ENCODE assay signal across 8 cellular contexts in the genomic region with DNA sequence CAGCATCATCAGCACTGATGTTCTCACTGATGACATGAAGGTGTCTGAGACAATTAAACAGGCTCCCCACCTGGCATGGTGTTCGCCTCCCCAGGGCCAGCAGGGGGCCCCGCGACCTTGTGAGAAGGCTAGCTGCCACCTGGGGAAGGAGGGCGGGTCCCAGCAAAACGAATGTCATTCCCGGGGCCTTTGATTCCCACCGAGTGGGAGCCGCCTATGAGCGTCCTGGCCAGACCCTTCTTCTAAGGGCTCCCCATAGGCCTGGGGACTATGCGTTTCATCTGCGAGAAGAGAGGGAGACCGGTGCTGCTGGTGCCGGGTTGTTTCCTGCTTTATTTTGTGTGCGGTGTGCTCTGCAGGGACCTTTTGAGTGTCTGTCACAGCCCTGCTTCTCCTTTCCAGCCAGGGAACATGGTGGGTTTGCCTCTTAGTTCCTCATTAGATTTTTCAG. TPM values are rescaled to one million over a fixed set of nuclear protein-coding genes. Genes with fewer than 3 reads are reported as not detected.
DNase-seq lines count a peak whose midpoint lies in the region; ATAC-seq and TF ChIP-seq lines count a peak whose summit lies in the region.

No MANE protein-coding gene starts in this region.

- no peak for TF ChIP-seq EP300 in gastroesophageal sphincter (IDR thresholded peaks at IDR 0.05)

- TF ChIP-seq POLR2A in gastroesophageal sphincter (IDR thresholded peaks at IDR 0.05) = no peak

- ATAC-seq in GM21423 (IDR thresholded peaks at IDR 0.05; ENCODE audit: unreplicated experiment) (peak; percentile 91), gastroesophageal sphincter (no peak)

- H3K4me3 ChIP-seq in HUES6 (ENCODE audit: low read depth, low read length) = peak overlapping the region; percentile 5; the same call in 1 of the 2 replicates
- peak overlapping the region; percentile 27 for H3K4me3 ChIP-seq in iPS-15b (ENCODE audit: low read depth, low read length)
- no peak overlapping the region for H3K4me3 ChIP-seq in gastroesophageal sphincter

- TF ChIP-seq CTCF in gastroesophageal sphincter (IDR thresholded peaks at IDR 0.05) = peak in 2 of 4 experiments; percentile 41 to 50

- DNase-seq in DMS 273 (lab: John Stamatoyannopoulos, UW; ENCODE audit: unreplicated experiment) = peak; percentile 92
- DNase-seq in SK-MEL-5 (ENCODE audit: low read depth, low spot score) = peak; percentile 51
- peak; percentile 59 for DNase-seq in stimulated activated CD4-positive, alpha-beta T cell treated with anti-CD3 and anti-CD28 coated beads, Interleukin-1b, Interleukin-23, amount 100 ng/mL, for 48 hours

- H3K36me3 ChIP-seq in HUES6 (ENCODE audit: control insufficient read depth, insufficient read depth, low read length) (no peaks in the 10 kb centered on the region), iPS-15b (ENCODE audit: control insufficient read depth, insufficient read depth, low read length) (no peaks in the 10 kb centered on the region), gastroesophageal sphincter (no peaks in the 10 kb centered on the region)

- no peak overlapping the region for H3K27ac Mint-ChIP-seq in activated naive CD4-positive, alpha-beta T cell treated with anti-CD3 and anti-CD28 coated beads, Interleukin-2, amount 50 U/mL, for 24 hours

- 18 to 33% methylated on average over 3 to 7 of the region's 14 CpGs for WGBS in gastroesophageal sphincter (ENCODE audit: low coverage in 1 of 2), 2 donors

- H3K4me1 Mint-ChIP-seq in activated naive CD4-positive, alpha-beta T cell treated with anti-CD3 and anti-CD28 coated beads, Interleukin-2, amount 50 U/mL, for 24 hours = peaks cover 7% of the 10 kb centered on the region

- peaks cover 11% of the 10 kb centered on the region for H3K27me3 Mint-ChIP-seq in activated naive CD4-positive, alpha-beta T cell treated with anti-CD3 and anti-CD28 coated beads, Interleukin-2, amount 50 U/mL, for 24 hours

- H3K4me1 ChIP-seq in HUES6 (ENCODE audit: control insufficient read depth, insufficient read depth, low read length) (peaks cover 12% of the 10 kb centered on the region), iPS-15b (ENCODE audit: control insufficient read depth, insufficient read depth, low read length) (no peaks in the 10 kb centered on the region), gastroesophageal sphincter (no peaks in the 10 kb centered on the region)

- H3K9ac ChIP-seq in HUES6 (ENCODE audit: low read length) = no peak overlapping the region
- H3K9ac ChIP-seq in iPS-15b (ENCODE audit: low read depth, low read length) = no peak overlapping the region

- H3K27ac ChIP-seq in HUES6 (ENCODE audit: low read depth, low read length) (no peak overlapping the region), gastroesophageal sphincter (no peak overlapping the region)

- H3K36me3 Mint-ChIP-seq in activated naive CD4-positive, alpha-beta T cell treated with anti-CD3 and anti-CD28 coated beads, Interleukin-2, amount 50 U/mL, for 24 hours = no peaks in the 10 kb centered on the region

- H3K9me3 ChIP-seq in HUES6 (ENCODE audit: control insufficient read depth, insufficient read depth, low read depth, low read length) = no peaks in the 10 kb centered on the region
- no peaks in the 10 kb centered on the region for H3K9me3 ChIP-seq in iPS-15b (ENCODE audit: control insufficient read depth, insufficient read depth, low read length)
- no peaks in the 10 kb centered on the region for H3K9me3 ChIP-seq in gastroesophageal sphincter

- peak overlapping the region; percentile 37 for H3K4me3 Mint-ChIP-seq in activated naive CD4-positive, alpha-beta T cell treated with anti-CD3 and anti-CD28 coated beads, Interleukin-2, amount 50 U/mL, for 24 hours

- H3K9me3 Mint-ChIP-seq in activated naive CD4-positive, alpha-beta T cell treated with anti-CD3 and anti-CD28 coated beads, Interleukin-2, amount 50 U/mL, for 24 hours = no peaks in the 10 kb centered on the region

- in situ Hi-C loops in SK-MEL-5 (cut with HindIII; ENCODE audit: low pct_unique_long_range_greater_than_20kb, low sequenced_read_pairs) = no loop called here

- H3K27me3 ChIP-seq in HUES6 (ENCODE audit: control insufficient read depth, insufficient read depth, low read length) (no peaks in the 10 kb centered on the region), iPS-15b (ENCODE audit: control insufficient read depth, insufficient read depth, low read length) (no peaks in the 10 kb centered on the region), gastroesophageal sphincter (no peaks in the 10 kb centered on the region)

RNA-seq across cellular contexts. Expression of a gene that starts 20.5 kb away (rescaled TPM):
- not detected in 2 replicates for total RNA-seq in SK-MEL-5 (2014; rRNA removed; shearing (Covaris generic))
- not detected in 2 replicates for polyA plus RNA-seq in SK-MEL-5 (2015; cell fraction: cytosol; rRNA removed)
- polyA plus RNA-seq in SK-MEL-5 (2015; cell fraction: nucleus; rRNA removed) = not detected in 2 replicates
- total RNA-seq in gastroesophageal sphincter = not detected

RNA-seq across cellular contexts. Expression of a gene that starts 46.8 kb away (rescaled TPM):
- total RNA-seq in SK-MEL-5 (2014; rRNA removed; shearing (Covaris generic)) = not detected in 2 replicates
- polyA plus RNA-seq in SK-MEL-5 (2015; cell fraction: cytosol; rRNA removed) = not detected in 2 replicates
- polyA plus RNA-seq in SK-MEL-5 (2015; cell fraction: nucleus; rRNA removed) = not detected in 2 replicates
- total RNA-seq in gastroesophageal sphincter = not detected

Comparison
In these comparisons a context has a peak if more than half of its experiments do, and no peak if none do; other contexts are left out.
1. H3K4me3 ChIP-seq: peak in HUES6 (single experiment) and iPS-15b (single experiment); none in gastroesophageal sphincter (0 of 2).
2. Peak in every context shown above with its lines, with median percentiles within 50 percentile points of each other: DNase-seq.